8 cellular contexts compared by ENCODE assay signal in the genomic region with DNA sequence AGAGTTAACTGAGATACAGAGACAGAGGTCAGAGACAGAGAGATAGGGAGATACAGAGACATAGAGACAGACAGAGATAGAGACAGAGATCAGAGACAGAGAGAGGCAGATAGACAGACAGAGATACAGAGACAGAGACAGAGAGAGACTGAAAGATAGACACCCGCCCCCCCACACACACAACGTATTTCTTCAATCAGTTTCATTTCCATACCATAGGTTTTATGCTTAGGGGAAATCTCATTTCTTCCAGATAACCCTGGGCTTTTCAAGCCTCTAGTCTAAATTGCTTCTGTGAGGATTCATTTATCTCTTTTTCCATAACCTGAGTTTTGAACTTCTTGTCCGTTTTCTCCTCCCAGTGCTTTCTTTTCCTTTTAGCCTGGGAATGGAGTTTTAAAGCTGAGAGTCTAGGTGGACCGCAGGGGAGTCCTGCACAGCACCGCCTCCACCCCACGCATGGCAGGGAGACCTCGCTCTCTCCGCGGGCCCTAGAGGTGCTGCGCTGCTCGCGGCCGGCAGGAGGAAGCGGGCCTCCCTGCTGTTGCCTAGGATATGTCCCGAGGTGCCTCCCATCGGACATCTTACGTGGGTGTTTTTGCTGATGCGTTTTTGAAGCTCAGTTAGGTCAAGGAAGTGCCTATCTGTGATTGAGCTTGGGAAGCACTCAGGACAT.
DNase-seq lines count a peak whose midpoint lies in the region; ATAC-seq and TF ChIP-seq lines count a peak whose summit lies in the region.

No MANE protein-coding gene starts in this region.

- peak; percentile 85 for ATAC-seq in DND-41 (ENCODE audit: insufficient read depth, low read depth)
- ATAC-seq in GM21381 (IDR thresholded peaks at IDR 0.05; ENCODE audit: unreplicated experiment): peak; percentile 50
- peak; percentile 91 for ATAC-seq in T-helper 17 cell
- peak; percentile 91 for ATAC-seq in left lung
- no peak for ATAC-seq in GM18858 (IDR thresholded peaks at IDR 0.05; ENCODE audit: unreplicated experiment)

- H3K4me3 Mint-ChIP-seq in T-helper 17 cell: peak overlapping the region; percentile 91

- intact Hi-C loops in left lung (cut with DNase I): no loop called here

- no peaks in the 10 kb centered on the region for H3K79me2 ChIP-seq in DND-41 (ENCODE audit: insufficient read depth, low read length)

- H4K20me1 ChIP-seq in DND-41 (ENCODE audit: insufficient read depth, low read length): no peaks in the 10 kb centered on the region

- peaks cover 15% of the 10 kb centered on the region for H3K4me1 ChIP-seq in DND-41 (ENCODE audit: insufficient read depth, low read length)
- H3K4me1 ChIP-seq in left lung: peaks cover 0 to 7% of the 10 kb centered on the region in 2 donors

- no peaks in the 10 kb centered on the region for H3K9me3 ChIP-seq in DND-41 (ENCODE audit: insufficient read depth, low read length, severe bottlenecking)
- H3K9me3 ChIP-seq in T-helper 17 cell (ENCODE audit: control insufficient read depth, low read length, poor library complexity, severe bottlenecking): no peaks in the 10 kb centered on the region
- no peaks in the 10 kb centered on the region for H3K9me3 ChIP-seq in left lung

- peak overlapping the region; percentile 46 for H2AFZ ChIP-seq in DND-41 (ENCODE audit: low read depth, low read length)

- peak overlapping the region; percentile 79 for H3K4me2 ChIP-seq in DND-41 (ENCODE audit: insufficient read depth, low read length)

- H3K36me3 ChIP-seq in DND-41 (ENCODE audit: insufficient read depth, low read length) (no peaks in the 10 kb centered on the region), left lung (no peaks in the 10 kb centered on the region)

- peak overlapping the region; percentile 21 for H3K27ac Mint-ChIP-seq in T-helper 17 cell

- 0 out of 2 replicates have a peak overlapping the region, but pooled peaks have one; percentile 8 for H3K9ac ChIP-seq in DND-41 (ENCODE audit: low read depth, low read length)

- H3K27me3 Mint-ChIP-seq in T-helper 17 cell: peaks cover 70% of the 10 kb centered on the region

- H3K27me3 ChIP-seq in DND-41 (ENCODE audit: insufficient read depth, low read length, poor library complexity) (peaks cover 35% of the 10 kb centered on the region), left lung (peaks cover 0 to 77% of the 10 kb centered on the region in 2 donors)

- no peak overlapping the region for H3K27ac ChIP-seq in DND-41 (ENCODE audit: low read length)
- no peak overlapping the region for H3K27ac ChIP-seq in left lung

- H3K36me3 Mint-ChIP-seq in T-helper 17 cell (ENCODE audit: low read depth): peaks cover 2% of the 10 kb centered on the region

- H3K4me1 Mint-ChIP-seq in T-helper 17 cell: peaks cover 19% of the 10 kb centered on the region

- H3K4me3 ChIP-seq in DND-41 (ENCODE audit: low read depth in 1 of 2, low read length in 2 of 2) (peak overlapping the region in 1 of 2 experiments; percentile 58; a peak in 3 of 4 replicates), left lung (peak overlapping the region in 1 of 2 donors; percentile 18)

- DNase-seq in DND-41 (peak; percentile 41), HT1080 (ENCODE audit: low read depth) (peak; percentile 21), T-helper 17 cell (peak in 1 of 3 donors; percentile 12), left lung (peak in 1 of 2 donors; percentile 81)
- DNase-seq in central memory CD4-positive, alpha-beta T cell: peak; percentile 15
- DNase-seq in stimulated activated CD8-positive, alpha-beta memory T cell treated with anti-CD3 and anti-CD28 coated beads, Interleukin-12 subunit alpha, Interleukin-12 subunit beta, amount 100 ng/mL, for 4 hours (ENCODE audit: low read depth): peak; percentile 22

- TF ChIP-seq CTCF in DND-41 (IDR thresholded peaks at IDR 0.05; ENCODE audit: borderline replicate concordance, extremely low read depth, low read length, poor library complexity, severe bottlenecking) (no peak), left lung (IDR thresholded peaks at IDR 0.05) (no peak)
